ENCODE assay signal across 20 cellular contexts in genomic region chr16:49498241-49499017, GRCh38.
DNase-seq lines count a peak whose midpoint lies in the region; ATAC-seq and TF ChIP-seq lines count a peak whose summit lies in the region.
"Had no signal": no experiment of that assay in that cellular context is flagged by ENCODE, and none has a peak within 500 bp of the region (broad histone marks: within the 10 kb centered on the region; RNA-seq: fewer than 3 reads in every experiment).

No MANE protein-coding gene starts in this region.

- CTCF ChIA-PET in Caco-2 (lab: Charles Lee), result no interaction called here

- ATAC-seq in GM21717 (IDR thresholded peaks at IDR 0.05; ENCODE audit: unreplicated experiment), result no peak
- ATAC-seq in HG02678 (IDR thresholded peaks at IDR 0.05; ENCODE audit: unreplicated experiment), result no peak
- ATAC-seq: activated CD4-positive, CD25-positive, alpha-beta regulatory T cell treated with anti-CD3 and anti-CD28 coated beads, Interleukin-2, amount 50 U/mL, for 24 hours; activated CD8-positive, alpha-beta T cell treated with anti-CD3 and anti-CD28 coated beads for 36 hours; HCT116; Panc1 had no signal

- peaks cover 7% of the 10 kb centered on the region for H3K27me3 Mint-ChIP-seq in Caco-2 (ENCODE audit: insufficient read depth, unreplicated experiment)
- H3K27me3 Mint-ChIP-seq: activated CD8-positive, alpha-beta T cell treated with anti-CD3 and anti-CD28 coated beads for 36 hours had no signal

- H3K36me3 ChIP-seq in BLaER1, result peaks cover 12% of the 10 kb centered on the region; the same call in 1 of the 2 replicates
- H3K36me3 ChIP-seq in Caco-2 (ENCODE audit: control insufficient read depth, insufficient read depth, low read length), result no peaks in the 10 kb centered on the region

- H3K9me3 ChIP-seq in BLaER1 (no peaks in the 10 kb centered on the region), Caco-2 (no peaks in the 10 kb centered on the region)

- peak; percentile 47 for DNase-seq in NCI-H1092 (lab: John Stamatoyannopoulos, UW)
- DNase-seq in NCI-H524 treated with DMSO at 0.1 percent for 48 hours (lab: John Stamatoyannopoulos, UW), result peak; percentile 96
- peak; percentile 14 for DNase-seq in mesenteric fat pad (ENCODE audit: low spot score)
- DNase-seq in Caco-2, result no peak
- DNase-seq: ACHN; activated CD8-positive, alpha-beta T cell treated with anti-CD3 and anti-CD28 coated beads for 36 hours; activated gamma-delta T cell; effector memory CD4-positive, alpha-beta T cell; NCI-H1105; NCI-H774; nucleus accumbens; SHP77 treated with DMSO at 0.1 percent for 48 hours; stimulated activated CD4-positive, alpha-beta T cell treated with anti-CD3 and anti-CD28 coated beads, Interleukin-2, amount 100 ng/mL, for 24 hours had no signal

- H3K27ac ChIP-seq in BLaER1, result no peak overlapping the region
- H3K27ac ChIP-seq: C4-2B had no signal

- TF ChIP-seq CTCF in Caco-2 (IDR thresholded peaks at IDR 0.05; ENCODE audit: insufficient read depth in 1 of 2, low read depth in 1 of 2, low read length in 1 of 2, severe bottlenecking in 1 of 2, unreplicated experiment in 1 of 2), result no peak

- no TSS peak for BruUV-seq in Caco-2 (replicated peaks; lab: Mats Ljungman, UMichigan)

- peak overlapping the region; percentile 81 for H3K4me2 ChIP-seq in BLaER1

- no peaks in the 10 kb centered on the region for H3K9me3 Mint-ChIP-seq in Caco-2 (ENCODE audit: unreplicated experiment)
- H3K9me3 Mint-ChIP-seq: activated CD8-positive, alpha-beta T cell treated with anti-CD3 and anti-CD28 coated beads for 36 hours had no signal

- H3K27me3 ChIP-seq in BLaER1, result no peaks in the 10 kb centered on the region
- H3K27me3 ChIP-seq in Caco-2 (replicated peaks; ENCODE audit: control insufficient read depth, insufficient read depth, low read length), result peaks cover 3% of the 10 kb centered on the region; the same call in 1 of the 2 replicates

- H3K36me3 Mint-ChIP-seq in Caco-2 (ENCODE audit: insufficient read depth, unreplicated experiment), result no peaks in the 10 kb centered on the region

- H3K4me3 ChIP-seq in BLaER1, result no peak overlapping the region
- no peak overlapping the region for H3K4me3 ChIP-seq in Caco-2 (ENCODE audit: low read depth, low read length)

- no peak overlapping the region for H3K4me3 Mint-ChIP-seq in Caco-2 (ENCODE audit: unreplicated experiment)
- H3K4me3 Mint-ChIP-seq: activated CD8-positive, alpha-beta T cell treated with anti-CD3 and anti-CD28 coated beads for 36 hours had no signal

- peaks cover 90% of the 10 kb centered on the region for H3K4me1 ChIP-seq in BLaER1
- no peaks in the 10 kb centered on the region for H3K4me1 ChIP-seq in Caco-2

- H3K9ac ChIP-seq in BLaER1, result no peak overlapping the region

- H3K27ac Mint-ChIP-seq in Caco-2 (ENCODE audit: unreplicated experiment), result no peak overlapping the region
- H3K27ac Mint-ChIP-seq: activated CD8-positive, alpha-beta T cell treated with anti-CD3 and anti-CD28 coated beads for 36 hours had no signal

- POLR2A ChIA-PET in Caco-2 (lab: Charles Lee), result no interaction called here

- no peaks in the 10 kb centered on the region for H3K4me1 Mint-ChIP-seq in Caco-2 (ENCODE audit: low read depth, unreplicated experiment)

- intact Hi-C loops in Caco-2 (cut with micrococcal nuclease; ENCODE audit: unreplicated experiment), result no loop called here

- H4K20me1 ChIP-seq in BLaER1, result peaks cover 40% of the 10 kb centered on the region

Comparison
In these comparisons a context has a peak if more than half of its experiments do, and no peak if none do; other contexts are left out.
1. DNase-seq: peak in NCI-H1092 (single experiment), NCI-H524 treated with DMSO at 0.1 percent for 48 hours (single experiment) and mesenteric fat pad (single experiment); none in Caco-2 (0 of 2).